In the genomic region with DNA sequence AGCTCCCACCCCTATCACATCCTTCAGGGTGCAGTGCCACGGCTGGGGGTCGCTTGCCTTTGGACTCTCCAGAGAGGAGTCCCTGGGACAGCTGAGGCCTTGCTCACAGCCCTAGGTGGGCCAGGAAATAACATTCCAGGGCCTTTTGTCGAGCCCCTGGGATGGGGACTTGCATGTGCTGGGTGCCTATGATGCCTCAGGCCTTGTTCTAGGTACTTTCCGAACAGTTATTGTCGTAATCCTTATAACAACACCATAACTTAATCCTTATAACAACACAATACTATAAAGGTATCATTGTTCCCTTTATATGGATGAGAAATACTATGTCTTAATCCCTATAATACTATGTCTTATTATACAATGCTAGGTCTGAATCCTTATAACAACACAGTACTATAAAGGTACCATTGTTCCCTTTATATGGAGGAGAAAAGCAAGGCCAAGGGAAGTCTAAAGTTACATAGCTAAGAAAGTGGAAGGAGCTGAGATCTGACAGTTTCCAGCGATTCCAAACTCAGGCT, we compare ENCODE assay signal across 1 cellular context.
TF ChIP-seq lines count a peak whose summit lies in the region.

No MANE protein-coding gene starts in this region.

TF ChIP-seq in GM23338, 12 proteins besides CTCF, POLR2A, EP300 and RAD21 (continued from another document):
- TF ChIP-seq, protein P1, sequence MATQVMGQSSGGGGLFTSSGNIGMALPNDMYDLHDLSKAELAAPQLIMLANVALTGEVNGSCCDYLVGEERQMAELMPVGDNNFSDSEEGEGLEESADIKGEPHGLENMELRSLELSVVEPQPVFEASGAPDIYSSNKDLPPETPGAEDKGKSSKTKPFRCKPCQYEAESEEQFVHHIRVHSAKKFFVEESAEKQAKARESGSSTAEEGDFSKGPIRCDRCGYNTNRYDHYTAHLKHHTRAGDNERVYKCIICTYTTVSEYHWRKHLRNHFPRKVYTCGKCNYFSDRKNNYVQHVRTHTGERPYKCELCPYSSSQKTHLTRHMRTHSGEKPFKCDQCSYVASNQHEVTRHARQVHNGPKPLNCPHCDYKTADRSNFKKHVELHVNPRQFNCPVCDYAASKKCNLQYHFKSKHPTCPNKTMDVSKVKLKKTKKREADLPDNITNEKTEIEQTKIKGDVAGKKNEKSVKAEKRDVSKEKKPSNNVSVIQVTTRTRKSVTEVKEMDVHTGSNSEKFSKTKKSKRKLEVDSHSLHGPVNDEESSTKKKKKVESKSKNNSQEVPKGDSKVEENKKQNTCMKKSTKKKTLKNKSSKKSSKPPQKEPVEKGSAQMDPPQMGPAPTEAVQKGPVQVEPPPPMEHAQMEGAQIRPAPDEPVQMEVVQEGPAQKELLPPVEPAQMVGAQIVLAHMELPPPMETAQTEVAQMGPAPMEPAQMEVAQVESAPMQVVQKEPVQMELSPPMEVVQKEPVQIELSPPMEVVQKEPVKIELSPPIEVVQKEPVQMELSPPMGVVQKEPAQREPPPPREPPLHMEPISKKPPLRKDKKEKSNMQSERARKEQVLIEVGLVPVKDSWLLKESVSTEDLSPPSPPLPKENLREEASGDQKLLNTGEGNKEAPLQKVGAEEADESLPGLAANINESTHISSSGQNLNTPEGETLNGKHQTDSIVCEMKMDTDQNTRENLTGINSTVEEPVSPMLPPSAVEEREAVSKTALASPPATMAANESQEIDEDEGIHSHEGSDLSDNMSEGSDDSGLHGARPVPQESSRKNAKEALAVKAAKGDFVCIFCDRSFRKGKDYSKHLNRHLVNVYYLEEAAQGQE (IDR thresholded peaks at IDR 0.05; ENCODE audit: unreplicated experiment) = no peak
